In the genomic region with DNA sequence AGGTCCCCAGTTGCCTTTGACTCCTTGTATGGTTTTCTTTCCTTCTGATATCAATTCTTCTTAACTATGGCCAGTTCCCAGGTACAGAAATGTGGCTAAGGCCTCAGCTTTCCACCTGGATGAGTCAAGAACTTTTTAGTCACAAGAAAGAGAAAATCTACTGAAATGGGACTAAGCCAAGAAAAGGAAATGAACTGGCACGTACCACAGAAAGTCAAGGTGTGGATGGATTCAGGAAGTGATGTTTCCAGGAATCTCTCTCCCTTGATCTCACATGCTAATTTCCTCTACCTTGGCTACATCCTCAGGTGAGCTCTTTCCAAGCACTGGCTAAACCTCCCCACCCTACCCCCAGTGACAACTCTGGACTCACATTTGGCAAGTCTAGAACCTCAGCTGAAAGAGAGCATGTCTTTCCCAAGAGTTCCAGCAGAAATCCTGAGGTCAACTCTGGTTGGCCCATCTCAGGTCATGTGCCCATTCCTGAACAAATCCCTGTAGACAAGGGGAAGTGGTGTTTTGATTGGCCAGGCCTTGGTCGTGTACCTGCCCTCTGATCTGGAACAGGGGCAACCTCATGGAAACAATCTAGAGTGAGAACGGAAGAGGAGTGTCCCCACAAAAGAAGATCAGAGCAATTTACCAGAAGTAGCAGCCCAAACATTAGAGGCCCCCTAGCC, we compare ENCODE assay signal across 1 cellular context.
TF ChIP-seq lines count a peak whose summit lies in the region.

No MANE protein-coding gene starts in this region.

TF ChIP-seq in IMR-90, 13 proteins besides CTCF, POLR2A, EP300 and RAD21:
- TF ChIP-seq USF2 (IDR thresholded peaks at IDR 0.05; ENCODE audit: low read depth, low read length) (peak; percentile 47; the same call in 1 of the 2 replicates), CEBPB (IDR thresholded peaks at IDR 0.05; ENCODE audit: low read depth, low read length) (no peak)
